ENCODE assay signal across 18 cellular contexts in genomic region chr2:188601391-188601790, GRCh38.
DNase-seq lines count a peak whose midpoint lies in the region; ATAC-seq and TF ChIP-seq lines count a peak whose summit lies in the region.
"Had no signal": no experiment of that assay in that cellular context is flagged by ENCODE, and none has a peak within 500 bp of the region (broad histone marks: within the 10 kb centered on the region; RNA-seq: fewer than 3 reads in every experiment).

No MANE protein-coding gene starts in this region.

- TF ChIP-seq POLR2A in vagina (IDR thresholded peaks at IDR 0.05): no peak

- H3K4me3 Mint-ChIP-seq in mesothelial cell of epicardium: no peak overlapping the region

- peaks cover 16% of the 10 kb centered on the region for H3K9me3 Mint-ChIP-seq in mesothelial cell of epicardium

- H3K27me3 ChIP-seq in vagina: no peaks in the 10 kb centered on the region

- peak overlapping the region; percentile 88 for H3K27ac Mint-ChIP-seq in mesothelial cell of epicardium

- ATAC-seq in HG03159 (IDR thresholded peaks at IDR 0.05; ENCODE audit: unreplicated experiment) (no peak), HG02642 (IDR thresholded peaks at IDR 0.05; ENCODE audit: poor library complexity, unreplicated experiment) (no peak)
- ATAC-seq: HCT116, HepG2 had no signal

- H3K36me3 ChIP-seq in SK-N-MC (ENCODE audit: insufficient read depth, low read length): no peaks in the 10 kb centered on the region; the same call in 1 of the 2 replicates
- H3K36me3 ChIP-seq in vagina: no peaks in the 10 kb centered on the region

- H3K36me3 Mint-ChIP-seq in mesothelial cell of epicardium: peaks cover 23% of the 10 kb centered on the region

- no peak overlapping the region for H3K9ac ChIP-seq in SK-N-MC (ENCODE audit: insufficient read length)

- no peaks in the 10 kb centered on the region for H3K4me1 ChIP-seq in vagina

- DNase-seq in M059J (ENCODE audit: low read depth) (peak; percentile 25), SK-N-MC (ENCODE audit: low read depth, low spot score) (no peak), mesothelial cell of epicardium (ENCODE audit: low spot score in 2 of 2, unreplicated experiment in 2 of 2) (no peak), vagina (ENCODE audit: extremely low spot score in 2 of 2) (no peak), GM13977 (ENCODE audit: low spot score) (no peak)
- DNase-seq: Caco-2, DMS53, KG1, NCI-H1048, NCI-H1436 treated with DMSO at 0.1 percent for 48 hours, NCI-H2029 treated with DMSO at 0.1 percent for 48 hours, NCI-H2227 treated with DMSO at 0.1 percent for 48 hours, RPMI8226, SIG-M5 had no signal

- intact Hi-C loops in vagina (cut with DNase I): no loop called here

- no peaks in the 10 kb centered on the region for H3K27me3 Mint-ChIP-seq in mesothelial cell of epicardium (ENCODE audit: low read depth)

- H3K9me3 ChIP-seq in SK-N-MC (ENCODE audit: low read depth, low read length) (peaks cover 4% of the 10 kb centered on the region; the same call in 1 of the 2 replicates), vagina (no peaks in the 10 kb centered on the region)
- H3K9me3 ChIP-seq: Caco-2 had no signal

- TF ChIP-seq CTCF in mesothelial cell of epicardium (IDR thresholded peaks at IDR 0.05; ENCODE audit: unreplicated experiment) (no peak), vagina (IDR thresholded peaks at IDR 0.05) (no peak), GM13977 (IDR thresholded peaks at IDR 0.05; ENCODE audit: extremely low read depth, insufficient read depth, missing control alignments) (no peak)

- H3K4me3 ChIP-seq in SK-N-MC: no peak overlapping the region
- no peak overlapping the region for H3K4me3 ChIP-seq in vagina

- H3K27ac ChIP-seq in SK-N-MC (peak overlapping the region; percentile 67; the same call in 1 of the 2 replicates), vagina (peak overlapping the region; percentile 14)

- in situ Hi-C loops in GM13977 (cut with MboI; ENCODE audit: low pct_unique_long_range_greater_than_20kb, low sequenced_read_pairs, unreplicated experiment): no loop called here

- peaks cover 38% of the 10 kb centered on the region for H3K4me1 Mint-ChIP-seq in mesothelial cell of epicardium
